27 cellular contexts compared by ENCODE assay signal in genomic region chrX:137031039-137031438, GRCh38. TPM values are rescaled to one million over a fixed set of nuclear protein-coding genes. Genes with fewer than 3 reads are reported as not detected.
DNase-seq lines count a peak whose midpoint lies in the region; ATAC-seq and TF ChIP-seq lines count a peak whose summit lies in the region.
"Had no signal": no experiment of that assay in that cellular context is flagged by ENCODE, and none has a peak within 500 bp of the region (broad histone marks: within the 10 kb centered on the region; RNA-seq: fewer than 3 reads in every experiment).

No MANE protein-coding gene starts in this region.

- no peak overlapping the region for H3K18ac ChIP-seq in IMR-90 (ENCODE audit: low read depth, low read length)

- H3K9ac ChIP-seq in IMR-90 (ENCODE audit: low read depth, low read length) (no peak overlapping the region), iPS-15b (ENCODE audit: low read depth, low read length) (no peak overlapping the region)
- H3K9ac ChIP-seq: BLaER1 had no signal

- peaks cover 0 to 76% of the 10 kb centered on the region in 2 donors for H3K27me3 ChIP-seq in breast epithelium
- H3K27me3 ChIP-seq in IMR-90 (ENCODE audit: control insufficient read depth, insufficient read depth, low read length), result peaks cover 19% of the 10 kb centered on the region
- peaks cover 94% of the 10 kb centered on the region for H3K27me3 ChIP-seq in iPS-15b (ENCODE audit: control insufficient read depth, insufficient read depth, low read length)

- TF ChIP-seq CTCF in MCF 10A (IDR thresholded peaks at IDR 0.05; ENCODE audit: unreplicated experiment) (no peak), breast epithelium (IDR thresholded peaks at IDR 0.05) (no peak), IMR-90 (conservative IDR thresholded peaks at IDR 0.05; ENCODE audit: low read depth, low read length) (no peak), progenitor cell of endocrine pancreas (IDR thresholded peaks at IDR 0.05; ENCODE audit: unreplicated experiment) (no peak), RWPE1 (conservative IDR thresholded peaks at IDR 0.05; ENCODE audit: low read depth) (no peak)

- H3K4ac ChIP-seq in IMR-90 (ENCODE audit: low read depth, low read length), result no peak overlapping the region

- no peak overlapping the region for H3K23ac ChIP-seq in IMR-90 (ENCODE audit: low read depth, low read length)

- dilution Hi-C loops in IMR-90 (cut with HindIII; ENCODE audit: low sequenced_read_pairs, unreplicated experiment), result no loop called here

- no peaks in the 10 kb centered on the region for H3K36me3 Mint-ChIP-seq in MCF 10A (ENCODE audit: insufficient read depth, unreplicated experiment)
- H3K36me3 Mint-ChIP-seq in progenitor cell of endocrine pancreas (ENCODE audit: insufficient read depth), result peaks cover 1% of the 10 kb centered on the region
- H3K36me3 Mint-ChIP-seq in effector memory CD8-positive, alpha-beta T cell (ENCODE audit: insufficient read depth), result no peaks in the 10 kb centered on the region
- H3K36me3 Mint-ChIP-seq: activated CD8-positive, alpha-beta memory T cell treated with anti-CD3 and anti-CD28 coated beads, Interleukin-2, amount 10 ng/mL, durations not matched to agents 7 days and 5 days; stimulated activated naive B cell treated with anti-CD40 and anti-IgM and Interleukin-4, amounts not matched to agents 10 μg/mL and 1 μg/mL and 100 μg/mL, for 72 hours had no signal

- H3K4me1 Mint-ChIP-seq in MCF 10A (ENCODE audit: insufficient read depth, unreplicated experiment), result no peaks in the 10 kb centered on the region
- peaks cover 5% of the 10 kb centered on the region for H3K4me1 Mint-ChIP-seq in progenitor cell of endocrine pancreas (ENCODE audit: low read depth)
- H3K4me1 Mint-ChIP-seq in effector memory CD8-positive, alpha-beta T cell (ENCODE audit: low read depth in 2 of 2), result peaks cover 6 to 9% of the 10 kb centered on the region in 2 donors
- H3K4me1 Mint-ChIP-seq: stimulated activated naive B cell treated with anti-CD40 and anti-IgM and Interleukin-4, amounts not matched to agents 10 μg/mL and 1 μg/mL and 100 μg/mL, for 72 hours had no signal

- ATAC-seq in IMR-90 (ENCODE audit: low read depth) (no peak), HG03139 (IDR thresholded peaks at IDR 0.05; ENCODE audit: unreplicated experiment) (no peak)
- ATAC-seq in effector memory CD8-positive, alpha-beta T cell (replicated peaks), result no peak
- ATAC-seq: left colon had no signal

- H4K5ac ChIP-seq in IMR-90 (ENCODE audit: low read depth, low read length), result no peak overlapping the region

- intact Hi-C loops in MCF 10A (cut with micrococcal nuclease) (no loop called here), breast epithelium (cut with DNase I; ENCODE audit: low total_unique reads) (no loop called here), IMR-90 (cut with micrococcal nuclease) (no loop called here)

- H3K27ac Mint-ChIP-seq in MCF 10A (ENCODE audit: low read depth, unreplicated experiment), result no peak overlapping the region
- no peak overlapping the region for H3K27ac Mint-ChIP-seq in progenitor cell of endocrine pancreas
- H3K27ac Mint-ChIP-seq in effector memory CD8-positive, alpha-beta T cell, result no peak overlapping the region
- H3K27ac Mint-ChIP-seq: activated CD8-positive, alpha-beta memory T cell treated with anti-CD3 and anti-CD28 coated beads, Interleukin-2, amount 10 ng/mL, durations not matched to agents 7 days and 5 days; activated T-helper 1 cell treated with anti-CD3 and anti-CD28 coated beads, Interleukin-12 subunit alpha, Interleukin-12 subunit beta, Interleukin-2, Interleukin-4 antibody, amounts not matched to agents 30 ng/mL and 10 ng/mL and 1 ng/mL, durations not matched to agents 14 hours and 24 hours and 36 hours; endodermal cell; stimulated activated naive B cell treated with anti-CD40 and anti-IgM and Interleukin-4, amounts not matched to agents 10 μg/mL and 1 μg/mL and 100 μg/mL, for 72 hours had no signal

- H2BK120ac ChIP-seq in IMR-90 (ENCODE audit: low read depth, low read length), result no peak overlapping the region

- H3K27me3 Mint-ChIP-seq in MCF 10A (ENCODE audit: insufficient read depth, unreplicated experiment) (no peaks in the 10 kb centered on the region), progenitor cell of endocrine pancreas (peaks cover 70% of the 10 kb centered on the region)
- peaks cover 20 to 43% of the 10 kb centered on the region in 2 donors for H3K27me3 Mint-ChIP-seq in effector memory CD8-positive, alpha-beta T cell

- no peak overlapping the region for H3K4me2 ChIP-seq in IMR-90 (ENCODE audit: low read depth, low read length)
- H3K4me2 ChIP-seq: BLaER1 had no signal

- H3K4me1 ChIP-seq in breast epithelium (no peaks in the 10 kb centered on the region), IMR-90 (ENCODE audit: control insufficient read depth, insufficient read depth, low read length) (no peaks in the 10 kb centered on the region), iPS-15b (ENCODE audit: control insufficient read depth, insufficient read depth, low read length) (no peaks in the 10 kb centered on the region)
- H3K4me1 ChIP-seq: BLaER1, Caco-2 had no signal

- in situ Hi-C loops in IMR-90 (cut with MboI; ENCODE audit: low sequenced_read_pairs), result no loop called here

- BruUV-seq in MCF 10A (replicated peaks; lab: Mats Ljungman, UMichigan) (no TSS peak), IMR-90 (replicated peaks; lab: Mats Ljungman, UMichigan) (no TSS peak)

- H3K4me3 ChIP-seq in breast epithelium, result peak overlapping the region in 1 of 3 donors; percentile 55
- no peak overlapping the region for H3K4me3 ChIP-seq in IMR-90 (ENCODE audit: insufficient read depth, low read depth, low read length)
- peak overlapping the region; percentile 55 for H3K4me3 ChIP-seq in iPS-15b (ENCODE audit: low read depth, low read length)
- H3K4me3 ChIP-seq: BLaER1 had no signal

- POLR2A ChIA-PET in MCF 10A (lab: Yijun Ruan, JAX), result no interaction called here
- POLR2A ChIA-PET in IMR-90 (lab: Charles Lee; ENCODE audit: unreplicated experiment), result no interaction called here
- POLR2A ChIA-PET in RWPE1 (lab: Yijun Ruan, JAX; ENCODE audit: low non-redundant PET), result no interaction called here

- H4K20me1 ChIP-seq in IMR-90 (ENCODE audit: insufficient read depth, low read length), result no peaks in the 10 kb centered on the region
- H4K20me1 ChIP-seq: BLaER1 had no signal

- H2BK5ac ChIP-seq in IMR-90 (ENCODE audit: low read depth, low read length, poor library complexity, severe bottlenecking), result no peak overlapping the region

- H3K27ac ChIP-seq in breast epithelium (no peak overlapping the region), IMR-90 (ENCODE audit: insufficient read depth, low read length) (no peak overlapping the region), RWPE1 (no peak overlapping the region)
- H3K27ac ChIP-seq: BLaER1, skin epidermis had no signal

- no peak for TF ChIP-seq RAD21 in IMR-90 (IDR thresholded peaks at IDR 0.05; ENCODE audit: low read length)

- H3K9me1 ChIP-seq in IMR-90 (ENCODE audit: insufficient read depth, low read length), result no peaks in the 10 kb centered on the region

- CTCF ChIA-PET in MCF 10A (lab: Yijun Ruan, JAX) (no interaction called here), IMR-90 (lab: Yijun Ruan, JAX) (no interaction called here), RWPE1 (lab: Yijun Ruan, JAX) (no interaction called here)

- peak overlapping the region; percentile 8 for H2AFZ ChIP-seq in IMR-90 (replicated peaks; ENCODE audit: low read length, poor library complexity)

- TF ChIP-seq POLR2A in breast epithelium (IDR thresholded peaks at IDR 0.05), result no peak
- no peak for TF ChIP-seq POLR2A in IMR-90 (IDR thresholded peaks at IDR 0.05; ENCODE audit: low read depth, low read length)

- no peak overlapping the region for H4K91ac ChIP-seq in IMR-90 (ENCODE audit: insufficient read depth, low read depth, low read length)

- no peak overlapping the region for H2BK15ac ChIP-seq in IMR-90 (ENCODE audit: low read depth, low read length)

- no peak overlapping the region for H2AK9ac ChIP-seq in IMR-90 (replicated peaks; ENCODE audit: low read depth, low read length, poor library complexity)

- H3K79me1 ChIP-seq in IMR-90 (ENCODE audit: low read depth in 1 of 2, low read length in 2 of 2), result no peaks in the 10 kb centered on the region

- DNase-seq in MCF 10A (ENCODE audit: unreplicated experiment), result no peak
- DNase-seq in breast epithelium (ENCODE audit: low spot score in 2 of 2), result no peak
- no peak for DNase-seq in IMR-90
- DNase-seq in progenitor cell of endocrine pancreas (ENCODE audit: low spot score, unreplicated experiment), result no peak
- no peak for DNase-seq in effector memory CD8-positive, alpha-beta T cell
- DNase-seq in RWPE1 (ENCODE audit: low spot score), result no peak
- DNase-seq: activated CD4-positive, alpha-beta T cell treated with anti-CD3 and anti-CD28 coated beads for 1 hour; activated CD8-positive, alpha-beta memory T cell treated with anti-CD3 and anti-CD28 coated beads, Interleukin-2, amount 10 ng/mL, durations not matched to agents 7 days and 5 days; Caco-2; left colon; NCI-H1092; NCI-H2029; SHP77 had no signal

- H3K9me3 ChIP-seq in breast epithelium, result peaks cover 0 to 5% of the 10 kb centered on the region in 2 donors
- H3K9me3 ChIP-seq in IMR-90 (ENCODE audit: control insufficient read depth, insufficient read depth, low read length), result peaks cover 6% of the 10 kb centered on the region; the same call in 1 of the 2 replicates
- no peaks in the 10 kb centered on the region for H3K9me3 ChIP-seq in iPS-15b (ENCODE audit: control insufficient read depth, insufficient read depth, low read length)
- H3K9me3 ChIP-seq: Caco-2 had no signal

- no peak overlapping the region for H4K8ac ChIP-seq in IMR-90 (ENCODE audit: low read depth in 2 of 2, low read length in 2 of 2)

- 20% methylated on average over 10 of the region's 16 CpGs; no CpG with 5 or more reads in 1 of the 2 experiments for WGBS in IMR-90 (ENCODE audit: extremely low coverage in 2 of 2, insufficient read length in 1 of 2), 2 experiments

- H3K14ac ChIP-seq in IMR-90 (replicated peaks; ENCODE audit: low read depth, low read length), result no peak overlapping the region

- no peaks in the 10 kb centered on the region for H3K36me3 ChIP-seq in breast epithelium
- no peaks in the 10 kb centered on the region for H3K36me3 ChIP-seq in IMR-90 (ENCODE audit: control insufficient read depth, insufficient read depth, low read length)
- H3K36me3 ChIP-seq in iPS-15b (ENCODE audit: control insufficient read depth, insufficient read depth, low read length), result no peaks in the 10 kb centered on the region
- H3K36me3 ChIP-seq: BLaER1 had no signal

- H2BK20ac ChIP-seq in IMR-90 (ENCODE audit: low read depth, low read length), result no peak overlapping the region

- H3K9me3 Mint-ChIP-seq in MCF 10A (ENCODE audit: unreplicated experiment) (peaks cover 8% of the 10 kb centered on the region), progenitor cell of endocrine pancreas (ENCODE audit: low read depth) (peaks cover 9% of the 10 kb centered on the region)
- H3K9me3 Mint-ChIP-seq in effector memory CD8-positive, alpha-beta T cell, result no peaks in the 10 kb centered on the region
- H3K9me3 Mint-ChIP-seq: activated T-helper 1 cell treated with anti-CD3 and anti-CD28 coated beads, Interleukin-12 subunit alpha, Interleukin-12 subunit beta, Interleukin-2, Interleukin-4 antibody, amounts not matched to agents 30 ng/mL and 10 ng/mL and 1 ng/mL, durations not matched to agents 14 hours and 24 hours and 36 hours; naive thymus-derived CD4-positive, alpha-beta T cell; stimulated activated naive B cell treated with anti-CD40 and anti-IgM and Interleukin-4, amounts not matched to agents 10 μg/mL and 1 μg/mL and 100 μg/mL, for 72 hours had no signal

- H2AK5ac ChIP-seq in IMR-90 (ENCODE audit: low read depth, low read length), result no peak overlapping the region

- peak overlapping the region; percentile 37 for H3K4me3 Mint-ChIP-seq in MCF 10A (ENCODE audit: unreplicated experiment)
- H3K4me3 Mint-ChIP-seq in progenitor cell of endocrine pancreas (ENCODE audit: low read depth), result peak overlapping the region; percentile 1
- H3K4me3 Mint-ChIP-seq in effector memory CD8-positive, alpha-beta T cell, result no peak overlapping the region
- H3K4me3 Mint-ChIP-seq: activated CD8-positive, alpha-beta memory T cell treated with anti-CD3 and anti-CD28 coated beads, Interleukin-2, amount 10 ng/mL, durations not matched to agents 7 days and 5 days; activated T-helper 1 cell treated with anti-CD3 and anti-CD28 coated beads, Interleukin-12 subunit alpha, Interleukin-12 subunit beta, Interleukin-2, Interleukin-4 antibody, amounts not matched to agents 30 ng/mL and 10 ng/mL and 1 ng/mL, durations not matched to agents 14 hours and 24 hours and 36 hours; endodermal cell had no signal

- H3K56ac ChIP-seq in IMR-90 (ENCODE audit: extremely low read depth, insufficient read depth, low read length), result no peak overlapping the region

RNA-seq across cellular contexts. Expression of gene GPR101, which starts 2.8 kb away (rescaled TPM):
- total RNA-seq in MCF 10A (2022) (not detected in 2 replicates), breast epithelium (not detected), IMR-90 (2012; rRNA removed) (not detected in 2 replicates), progenitor cell of endocrine pancreas (not detected in 2 replicates)
- polyA plus RNA-seq in IMR-90 (2012; rRNA removed), result not detected in 2 replicates
- not detected in 2 replicates for polyA plus RNA-seq in IMR-90 (2012; cell fraction: cytosol; rRNA removed)
- not detected in 2 replicates for polyA plus RNA-seq in IMR-90 (2012; cell fraction: nucleus; rRNA removed; ENCODE audit: low replicate concordance)
- total RNA-seq: activated CD8-positive, alpha-beta memory T cell treated with anti-CD3 and anti-CD28 coated beads, Interleukin-2, amount 10 ng/mL, durations not matched to agents 7 days and 5 days; Caco-2; Daoy; endodermal cell; glomerular endothelial cell; H4; HT-29; left colon; mesenteric fat pad; naive thymus-derived CD4-positive, alpha-beta T cell; temporal lobe had no signal
- polyA plus RNA-seq: naive thymus-derived CD4-positive, alpha-beta T cell had no signal

Comparison
In these comparisons a context has a peak if more than half of its experiments do, and no peak if none do; other contexts are left out.
1. H3K4me3 Mint-ChIP-seq: peak in MCF 10A (single experiment) and progenitor cell of endocrine pancreas (single experiment); none in effector memory CD8-positive, alpha-beta T cell (0 of 2).